Comparison of ENCODE assay signal across 17 cellular contexts in the genomic region with DNA sequence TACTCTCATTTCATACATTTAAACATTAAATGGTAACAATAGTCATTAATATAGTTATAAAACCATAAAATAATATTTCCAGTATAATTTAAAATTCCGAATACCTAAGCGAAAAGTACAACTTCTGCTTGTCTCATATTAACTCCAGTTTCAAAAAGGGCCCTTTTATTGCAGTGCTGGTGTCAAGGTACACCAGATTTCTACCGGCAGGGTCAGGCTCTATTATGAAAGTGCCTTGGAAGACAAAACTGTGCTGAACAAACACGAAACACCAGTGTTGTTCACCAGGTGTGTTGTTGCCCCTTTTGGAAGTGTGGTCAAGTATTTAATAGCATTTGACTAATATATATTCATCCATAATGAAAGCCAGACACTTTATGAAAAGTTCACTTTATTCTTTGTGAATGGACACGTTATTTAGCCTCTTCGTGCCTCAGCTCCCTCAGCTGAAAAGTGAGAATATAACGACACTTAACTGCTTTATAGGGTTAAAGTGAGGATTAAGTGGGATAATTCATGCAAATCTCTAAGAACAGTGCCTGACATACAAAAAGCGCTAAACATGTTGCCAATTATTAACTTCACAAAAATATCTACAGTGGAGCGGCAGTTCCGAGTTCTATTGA. TPM values are rescaled to one million over a fixed set of nuclear protein-coding genes. Genes with fewer than 3 reads are reported as not detected.
DNase-seq lines count a peak whose midpoint lies in the region; ATAC-seq and TF ChIP-seq lines count a peak whose summit lies in the region.
"Had no signal": no experiment of that assay in that cellular context is flagged by ENCODE, and none has a peak within 500 bp of the region (broad histone marks: within the 10 kb centered on the region; RNA-seq: fewer than 3 reads in every experiment).

No MANE protein-coding gene starts in this region.

- H2AFZ ChIP-seq in MM.1S (ENCODE audit: low read length): no peak overlapping the region

- H3K9me3 ChIP-seq in MM.1S (replicated peaks; ENCODE audit: insufficient read depth, low read length): no peaks in the 10 kb centered on the region
- H3K9me3 ChIP-seq: ovary had no signal

- peaks cover 13% of the 10 kb centered on the region for H3K4me1 Mint-ChIP-seq in T-helper 2 cell treated with Interferon-gamma antibody and Interleukin-4, amounts not matched to agents 5 μg/mL and 100 μg/mL, for 36 hours (ENCODE audit: low read depth)
- H3K4me1 Mint-ChIP-seq in chondrocyte (ENCODE audit: low read depth): peaks cover 14% of the 10 kb centered on the region
- H3K4me1 Mint-ChIP-seq in nephron: peaks cover 18% of the 10 kb centered on the region

- H3K9me3 Mint-ChIP-seq in T-helper 2 cell treated with Interferon-gamma antibody and Interleukin-4, amounts not matched to agents 5 μg/mL and 100 μg/mL, for 36 hours: peaks cover 23% of the 10 kb centered on the region
- H3K9me3 Mint-ChIP-seq in chondrocyte (ENCODE audit: low read depth): peaks cover 31% of the 10 kb centered on the region
- peaks cover 29% of the 10 kb centered on the region for H3K9me3 Mint-ChIP-seq in nephron

- no peaks in the 10 kb centered on the region for H3K9me2 ChIP-seq in MM.1S (replicated peaks; ENCODE audit: insufficient read depth, low read length)
- H3K9me2 ChIP-seq: SK-N-SH had no signal

- no peak overlapping the region for H3K4me3 ChIP-seq in MM.1S (ENCODE audit: low read length)

- peak overlapping the region; percentile 71; the same call in 1 of the 2 replicates for H3K4me2 ChIP-seq in MM.1S (ENCODE audit: low read depth, low read length)

- H3F3A ChIP-seq in MM.1S (ENCODE audit: insufficient read depth, low read length): peaks cover 24% of the 10 kb centered on the region

- peak overlapping the region; percentile 69 for H3K4me3 Mint-ChIP-seq in T-helper 2 cell treated with Interferon-gamma antibody and Interleukin-4, amounts not matched to agents 5 μg/mL and 100 μg/mL, for 36 hours
- H3K4me3 Mint-ChIP-seq in chondrocyte (ENCODE audit: unreplicated experiment) (peak overlapping the region; percentile 55), nephron (peak overlapping the region; percentile 74 to 84 (median 78))

- H3K27ac ChIP-seq in MM.1S (ENCODE audit: low read length): no peak overlapping the region

- H3K9ac ChIP-seq in MM.1S (ENCODE audit: low read length): no peak overlapping the region
- H3K9ac ChIP-seq: SK-N-SH had no signal

- TF ChIP-seq CTCF in MM.1S (IDR thresholded peaks at IDR 0.05; ENCODE audit: low read length) (no peak), chondrocyte (IDR thresholded peaks at IDR 0.05) (no peak), nephron (IDR thresholded peaks at IDR 0.05; ENCODE audit: unreplicated experiment in 3 of 3) (no peak)

- peaks cover 28% of the 10 kb centered on the region for H3K79me2 ChIP-seq in MM.1S (ENCODE audit: low read length)

- peaks cover 83% of the 10 kb centered on the region for H3K27me3 Mint-ChIP-seq in T-helper 2 cell treated with Interferon-gamma antibody and Interleukin-4, amounts not matched to agents 5 μg/mL and 100 μg/mL, for 36 hours (ENCODE audit: low read depth)
- H3K27me3 Mint-ChIP-seq in chondrocyte (ENCODE audit: low read depth) (peaks cover 54% of the 10 kb centered on the region), nephron (ENCODE audit: low read depth) (peaks cover 92% of the 10 kb centered on the region)

- no peaks in the 10 kb centered on the region for H4K20me1 ChIP-seq in MM.1S (ENCODE audit: insufficient read depth, low read length)

- peaks cover 14% of the 10 kb centered on the region for H3K4me1 ChIP-seq in MM.1S (ENCODE audit: low read length)

- peaks cover 7% of the 10 kb centered on the region for H3K36me3 Mint-ChIP-seq in T-helper 2 cell treated with Interferon-gamma antibody and Interleukin-4, amounts not matched to agents 5 μg/mL and 100 μg/mL, for 36 hours (ENCODE audit: low read depth)
- H3K36me3 Mint-ChIP-seq in chondrocyte (ENCODE audit: low read depth): peaks cover 13% of the 10 kb centered on the region
- peaks cover 3% of the 10 kb centered on the region for H3K36me3 Mint-ChIP-seq in nephron (ENCODE audit: low read depth)

- no peak overlapping the region for H3K27ac Mint-ChIP-seq in T-helper 2 cell treated with Interferon-gamma antibody and Interleukin-4, amounts not matched to agents 5 μg/mL and 100 μg/mL, for 36 hours
- H3K27ac Mint-ChIP-seq in chondrocyte (ENCODE audit: unreplicated experiment) (no peak overlapping the region), nephron (no peak overlapping the region)

- H3K27me3 ChIP-seq in MM.1S (replicated peaks; ENCODE audit: insufficient read depth, low read length): no peaks in the 10 kb centered on the region
- H3K27me3 ChIP-seq: ovary had no signal

- H3K36me3 ChIP-seq in MM.1S (replicated peaks; ENCODE audit: insufficient read depth, low read length): no peaks in the 10 kb centered on the region
- H3K36me3 ChIP-seq: ovary, tibial nerve had no signal

- no peak for DNase-seq in T-helper 2 cell treated with Interferon-gamma antibody and Interleukin-4, amounts not matched to agents 5 μg/mL and 100 μg/mL, for 36 hours (ENCODE audit: low spot score)
- DNase-seq in T-helper 2 cell (no peak), MM.1S (no peak), chondrocyte (ENCODE audit: low spot score) (no peak), HCEC 1CT (no peak)
- DNase-seq: ACHN; activated effector memory CD4-positive, alpha-beta T cell treated with anti-CD3 and anti-CD28 coated beads, Interleukin-2, amount 50 U/mL, for 16 hours; DMS 273 treated with DMSO at 0.1 percent for 48 hours; hippocampal formation; KG1; SK-N-SH; stimulated activated CD4-positive, alpha-beta T cell treated with anti-CD3 and anti-CD28 coated beads, Interleukin-12 subunit alpha, Interleukin-12 subunit beta, amount 100 ng/mL, for 4 hours had no signal

- ATAC-seq in GM21528 (IDR thresholded peaks at IDR 0.05; ENCODE audit: low FRiP score, unreplicated experiment): no peak
- no peak for ATAC-seq in GM21447 (IDR thresholded peaks at IDR 0.05; ENCODE audit: unreplicated experiment)

RNA-seq across cellular contexts. Expression of a gene that starts 20.3 kb away (rescaled TPM):
- 133 to 154 TPM (median 135 TPM) in 3 replicates for total RNA-seq in chondrocyte

RNA-seq across cellular contexts. Expression of a gene that starts 45.0 kb away (rescaled TPM):
- 1.7 to 2.0 TPM (median 1.7 TPM) in 3 replicates for total RNA-seq in chondrocyte
